In the genomic region with DNA sequence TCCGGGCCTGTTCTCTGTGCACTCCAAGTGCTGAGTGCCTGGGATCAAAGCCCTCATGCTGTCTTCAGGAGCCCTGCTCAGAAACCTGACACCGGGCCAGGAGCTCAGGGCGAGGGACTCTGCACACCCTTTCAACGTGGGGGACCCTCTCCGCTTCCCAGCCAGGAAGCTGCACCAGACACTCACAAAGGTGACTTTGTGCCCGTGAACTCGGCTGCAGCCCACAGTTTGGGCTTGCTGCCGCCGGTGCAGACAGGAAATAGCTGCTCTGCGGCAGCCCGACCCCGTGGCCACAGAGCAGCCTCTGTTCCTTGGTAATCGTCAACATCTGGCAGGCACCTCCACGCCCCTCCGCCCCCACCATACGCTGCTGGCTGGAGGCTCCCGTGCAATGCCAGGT, we compare ENCODE assay signal across 7 cellular contexts.
DNase-seq lines count a peak whose midpoint lies in the region; ATAC-seq, FAIRE-seq and TF ChIP-seq lines count a peak whose summit lies in the region.

No MANE protein-coding gene starts in this region.

- CTCF ChIA-PET in RWPE1 (lab: Yijun Ruan, JAX), result no interaction called here
- CTCF ChIA-PET in HepG2 (lab: Yijun Ruan, JAX; ENCODE audit: low intra/inter-chr PET ratio, low total read pairs), result no interaction called here

- H3K79me2 ChIP-seq in HepG2 (ENCODE audit: insufficient read depth, low read length), result no peaks in the 10 kb centered on the region

- POLR2A ChIA-PET in RWPE1 (lab: Yijun Ruan, JAX; ENCODE audit: low non-redundant PET), result no interaction called here
- POLR2A ChIA-PET in HepG2 (lab: Yijun Ruan, JAX), result no interaction called here

- TF ChIP-seq POLR2A in HepG2 (IDR thresholded peaks at IDR 0.05; ENCODE audit: insufficient read depth in 1 of 2, low read depth in 2 of 2, low read length in 2 of 2), result no peak

- intact Hi-C loops in HepG2 (cut with micrococcal nuclease; ENCODE audit: unreplicated experiment), result no loop called here

- in situ Hi-C loops in HepG2 (cut with HindIII; ENCODE audit: extremely low pct_ligation_motif_present, low pct_unique_long_range_greater_than_20kb), result no loop called here
- in situ Hi-C loops in G401 (cut with HindIII; ENCODE audit: low sequenced_read_pairs), result no loop called here

- no peaks in the 10 kb centered on the region for H3K9me3 ChIP-seq in HepG2 (ENCODE audit: low read length)

- no peak for FAIRE-seq in HepG2 (lab: Jason Lieb, UNC)

- no peak for TF ChIP-seq EP300 in HepG2 (IDR thresholded peaks at IDR 0.05; ENCODE audit: low read depth in 2 of 2, low read length in 2 of 2)
- no peak for TF ChIP-seq EP300 in HepG2 (CRISPR knock-in tag; IDR thresholded peaks at IDR 0.05; ENCODE audit: borderline replicate concordance)

- H3K4me2 ChIP-seq in HepG2 (ENCODE audit: low read depth, low read length), result no peak overlapping the region

- no peak overlapping the region for H3K9ac ChIP-seq in HepG2 (ENCODE audit: insufficient read depth, low read depth, low read length)

- no peak overlapping the region for H2AFZ ChIP-seq in HepG2 (ENCODE audit: low read length)

- peaks cover 0 to 2% of the 10 kb centered on the region in 2 experiments; a peak in 3 of 5 replicates for H3K36me3 ChIP-seq in HepG2 (replicated peaks in 1 of 2; ENCODE audit: control insufficient read depth in 1 of 2, insufficient read depth in 2 of 2, low read length in 2 of 2)

- no peaks in the 10 kb centered on the region for H4K20me1 ChIP-seq in HepG2 (ENCODE audit: insufficient read depth, low read length)

- TF ChIP-seq RAD21 in HepG2 (CRISPR knock-in tag; IDR thresholded peaks at IDR 0.05), result no peak

- no peak overlapping the region for H3K4me3 ChIP-seq in HepG2 (replicated peaks in 1 of 3; ENCODE audit: insufficient read depth in 1 of 3, low read depth in 2 of 3, low read length in 3 of 3)

- no peak for TF ChIP-seq CTCF in RWPE1 (conservative IDR thresholded peaks at IDR 0.05; ENCODE audit: low read depth)
- no peak for TF ChIP-seq CTCF in HepG2 (CRISPR knock-in tag; IDR thresholded peaks at IDR 0.05)

- DNase-seq in RWPE1 (ENCODE audit: low spot score) (no peak), activated gamma-delta T cell (lab: John Stamatoyannopoulos, UW) (peak; percentile 59), HepG2 (ENCODE audit: low spot score) (no peak), G401 (ENCODE audit: low spot score) (no peak), DMS114 treated with DMSO at 0.1 percent for 48 hours (lab: John Stamatoyannopoulos, UW; ENCODE audit: unreplicated experiment) (no peak)
- DNase-seq in stimulated activated CD8-positive, alpha-beta memory T cell treated with anti-CD3 and anti-CD28 coated beads, Interleukin-7, amount 100 ng/mL, for 24 hours (ENCODE audit: low read depth), result peak; percentile 9

- no peaks in the 10 kb centered on the region for H3K4me1 ChIP-seq in HepG2 (ENCODE audit: insufficient read depth, low read length)

- BruUV-seq in HepG2 (replicated peaks; lab: Mats Ljungman, UMichigan), result no TSS peak

- peak; percentile 41; the same call in 2 of the 3 replicates for ATAC-seq in HepG2
- no peak for ATAC-seq in GM21619 (IDR thresholded peaks at IDR 0.05; ENCODE audit: unreplicated experiment)

- H3K27me3 ChIP-seq in HepG2 (ENCODE audit: control insufficient read depth in 1 of 2, insufficient read depth in 2 of 2, low read length in 2 of 2), result no peaks in the 10 kb centered on the region

- WGBS in HepG2 (ENCODE audit: low lambda C conversion rate), result 92% methylated on average over 12 of the region's 17 CpGs

- H3K27ac ChIP-seq in RWPE1, result peak overlapping the region; percentile 40
- no peak overlapping the region for H3K27ac ChIP-seq in HepG2 (ENCODE audit: extremely low read length, insufficient read depth, low read length)

TF ChIP-seq in HepG2, 621 proteins besides CTCF, POLR2A, EP300 and RAD21:
- TF ChIP-seq XRCC5 (optimal IDR thresholded peaks at IDR 0.05; ENCODE audit: low read length), result peak; percentile 49
- no peak for TF ChIP-seq REXO4 (CRISPR knock-in tag; IDR thresholded peaks at IDR 0.05; ENCODE audit: borderline replicate concordance)
- peak; percentile 28 for TF ChIP-seq AGO2 (optimal IDR thresholded peaks at IDR 0.05; ENCODE audit: low read depth, low read length)
- TF ChIP-seq HNRNPLL (IDR thresholded peaks at IDR 0.05; ENCODE audit: low read depth, low read length, poor library complexity, severe bottlenecking), result peak; percentile 50
- no peak for TF ChIP-seq SNAI1 (CRISPR knock-in tag; IDR thresholded peaks at IDR 0.05; ENCODE audit: borderline replicate concordance)
- TF ChIP-seq, protein P1, sequence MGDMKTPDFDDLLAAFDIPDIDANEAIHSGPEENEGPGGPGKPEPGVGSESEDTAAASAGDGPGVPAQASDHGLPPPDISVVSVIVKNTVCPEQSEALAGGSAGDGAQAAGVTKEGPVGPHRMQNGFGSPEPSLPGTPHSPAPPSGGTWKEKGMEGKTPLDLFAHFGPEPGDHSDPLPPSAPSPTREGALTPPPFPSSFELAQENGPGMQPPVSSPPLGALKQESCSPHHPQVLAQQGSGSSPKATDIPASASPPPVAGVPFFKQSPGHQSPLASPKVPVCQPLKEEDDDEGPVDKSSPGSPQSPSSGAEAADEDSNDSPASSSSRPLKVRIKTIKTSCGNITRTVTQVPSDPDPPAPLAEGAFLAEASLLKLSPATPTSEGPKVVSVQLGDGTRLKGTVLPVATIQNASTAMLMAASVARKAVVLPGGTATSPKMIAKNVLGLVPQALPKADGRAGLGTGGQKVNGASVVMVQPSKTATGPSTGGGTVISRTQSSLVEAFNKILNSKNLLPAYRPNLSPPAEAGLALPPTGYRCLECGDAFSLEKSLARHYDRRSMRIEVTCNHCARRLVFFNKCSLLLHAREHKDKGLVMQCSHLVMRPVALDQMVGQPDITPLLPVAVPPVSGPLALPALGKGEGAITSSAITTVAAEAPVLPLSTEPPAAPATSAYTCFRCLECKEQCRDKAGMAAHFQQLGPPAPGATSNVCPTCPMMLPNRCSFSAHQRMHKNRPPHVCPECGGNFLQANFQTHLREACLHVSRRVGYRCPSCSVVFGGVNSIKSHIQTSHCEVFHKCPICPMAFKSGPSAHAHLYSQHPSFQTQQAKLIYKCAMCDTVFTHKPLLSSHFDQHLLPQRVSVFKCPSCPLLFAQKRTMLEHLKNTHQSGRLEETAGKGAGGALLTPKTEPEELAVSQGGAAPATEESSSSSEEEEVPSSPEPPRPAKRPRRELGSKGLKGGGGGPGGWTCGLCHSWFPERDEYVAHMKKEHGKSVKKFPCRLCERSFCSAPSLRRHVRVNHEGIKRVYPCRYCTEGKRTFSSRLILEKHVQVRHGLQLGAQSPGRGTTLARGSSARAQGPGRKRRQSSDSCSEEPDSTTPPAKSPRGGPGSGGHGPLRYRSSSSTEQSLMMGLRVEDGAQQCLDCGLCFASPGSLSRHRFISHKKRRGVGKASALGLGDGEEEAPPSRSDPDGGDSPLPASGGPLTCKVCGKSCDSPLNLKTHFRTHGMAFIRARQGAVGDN (CRISPR knock-in tag; IDR thresholded peaks at IDR 0.05), result peak; percentile 38; the same call in 1 of the 2 replicates
- peak; percentile 17; the same call in 1 of the 2 replicates for TF ChIP-seq SAP130 (CRISPR knock-in tag; IDR thresholded peaks at IDR 0.05; ENCODE audit: low read depth)
- TF ChIP-seq POLR2G (IDR thresholded peaks at IDR 0.05; ENCODE audit: low read depth, low read length), result 0 out of 2 replicates have a peak, but pooled peaks have one; percentile 33
- TF ChIP-seq GTF3A (CRISPR knock-in tag; conservative IDR thresholded peaks at IDR 0.05), result no peak

Comparison
In these comparisons a context has a peak if more than half of its experiments do, and no peak if none do; other contexts are left out.
1. DNase-seq: peak in activated gamma-delta T cell (single experiment) and stimulated activated CD8-positive, alpha-beta memory T cell treated with anti-CD3 and anti-CD28 coated beads, Interleukin-7, amount 100 ng/mL, for 24 hours (single experiment); none in RWPE1 (single experiment), HepG2 (single experiment), G401 (single experiment) and DMS114 treated with DMSO at 0.1 percent for 48 hours (single experiment).